ENCODE assay signal across 8 cellular contexts in genomic region chr22:46264520-46264919, GRCh38. TPM values are rescaled to one million over a fixed set of nuclear protein-coding genes. Genes with fewer than 3 reads are reported as not detected.
DNase-seq lines count a peak whose midpoint lies in the region; ATAC-seq, FAIRE-seq and TF ChIP-seq lines count a peak whose summit lies in the region.
"Not testable (repeated sequence)": the region's sequence is repeated elsewhere in the genome, so short reads cannot be mapped to it uniquely, and the experiment has no call there.
"Had no signal": no experiment of that assay in that cellular context is flagged by ENCODE, and none has a peak within 500 bp of the region (broad histone marks: within the 10 kb centered on the region; RNA-seq: fewer than 3 reads in every experiment).

No MANE protein-coding gene starts in this region.

- peak overlapping the region in 3 of 4 donors; percentile 15 to 75 (median 47) for H3K27ac ChIP-seq in Peyer's patch
- H3K27ac ChIP-seq in hepatocyte; HepG2 (ENCODE audit: extremely low read length, insufficient read depth, low read length): not testable (repeated sequence)
- peak overlapping the region; percentile 53 to 70 (median 63) for H3K27ac ChIP-seq in transverse colon

- POLR2A ChIA-PET in HepG2 (lab: Yijun Ruan, JAX), result interaction anchor here (0.9 kb wide), 1 partner anchor 14 kb away, joined by 3 read pairs; no protein-coding TSS in a partner anchor

- not testable (repeated sequence) for TF ChIP-seq CTCF in Peyer's patch (IDR thresholded peaks at IDR 0.05); hepatocyte (IDR thresholded peaks at IDR 0.05; ENCODE audit: poor library complexity); HepG2 (CRISPR knock-in tag; IDR thresholded peaks at IDR 0.05); nephron (IDR thresholded peaks at IDR 0.05; ENCODE audit: unreplicated experiment in 3 of 3); transverse colon (IDR thresholded peaks at IDR 0.05)

- H3K4me2 ChIP-seq in hepatocyte, result not testable (repeated sequence)
- H3K4me2 ChIP-seq in HepG2 (ENCODE audit: low read depth, low read length), result peak overlapping the region; percentile 7; the same call in 1 of the 2 replicates

- intact Hi-C loops in HepG2 (cut with micrococcal nuclease; ENCODE audit: unreplicated experiment); transverse colon (cut with DNase I; ENCODE audit: low total_unique reads): not testable (repeated sequence)

- not testable (repeated sequence) for H3K27me3 ChIP-seq in Peyer's patch; HepG2 (ENCODE audit: control insufficient read depth in 1 of 2, insufficient read depth in 2 of 2, low read length in 2 of 2); transverse colon
- peaks cover 27% of the 10 kb centered on the region for H3K27me3 ChIP-seq in hepatocyte

- TF ChIP-seq RAD21 in HepG2 (CRISPR knock-in tag; IDR thresholded peaks at IDR 0.05), result not testable (repeated sequence)

- CTCF ChIA-PET in HepG2 (lab: Yijun Ruan, JAX; ENCODE audit: low intra/inter-chr PET ratio, low total read pairs), result not testable (repeated sequence)

- not testable (repeated sequence) for H3K4me1 Mint-ChIP-seq in nephron

- not testable (repeated sequence) for H3K9me3 ChIP-seq in Peyer's patch; hepatocyte (ENCODE audit: low read depth); HepG2 (ENCODE audit: low read length); transverse colon

- TF ChIP-seq EP300 in HepG2 (IDR thresholded peaks at IDR 0.05; ENCODE audit: low read depth in 2 of 2, low read length in 2 of 2); HepG2 (CRISPR knock-in tag; IDR thresholded peaks at IDR 0.05; ENCODE audit: borderline replicate concordance); transverse colon (IDR thresholded peaks at IDR 0.05; ENCODE audit: low read depth): not testable (repeated sequence)

- TF ChIP-seq POLR2A in Peyer's patch (IDR thresholded peaks at IDR 0.05) (peak in 1 of 2 donors; percentile 52), transverse colon (IDR thresholded peaks at IDR 0.05) (peak; percentile 29)
- TF ChIP-seq POLR2A in HepG2 (IDR thresholded peaks at IDR 0.05; ENCODE audit: insufficient read depth in 1 of 2, low read depth in 2 of 2, low read length in 2 of 2), result not testable (repeated sequence)

- BruUV-seq in HepG2 (replicated peaks; lab: Mats Ljungman, UMichigan), result not testable (repeated sequence)

- H3K4me3 Mint-ChIP-seq in nephron, result peak overlapping the region; percentile 34 to 65 (median 36)

- not testable (repeated sequence) for H3K9ac ChIP-seq in HepG2 (ENCODE audit: insufficient read depth, low read depth, low read length)

- not testable (repeated sequence) for H3K36me3 ChIP-seq in Peyer's patch; hepatocyte (replicated peaks; ENCODE audit: insufficient read depth, low read depth); HepG2 (replicated peaks in 1 of 2; ENCODE audit: control insufficient read depth in 1 of 2, insufficient read depth in 2 of 2, low read length in 2 of 2); transverse colon

- ATAC-seq in HepG2, result not testable (repeated sequence)

- H3K9me3 Mint-ChIP-seq in nephron, result peaks cover 55% of the 10 kb centered on the region

- not testable (repeated sequence) for H3K4me3 ChIP-seq in Peyer's patch; hepatocyte; HepG2 (replicated peaks in 1 of 3; ENCODE audit: insufficient read depth in 1 of 3, low read depth in 2 of 3, low read length in 3 of 3); transverse colon

- WGBS in hepatocyte (ENCODE audit: low lambda C conversion rate, missing lambda C conversion rate), result 90% methylated on average over 6 of the region's 6 CpGs
- WGBS in HepG2 (ENCODE audit: low lambda C conversion rate), result 65% methylated on average over 6 of the region's 6 CpGs
- 60 to 74% methylated on average over 1 to 6 of the region's 6 CpGs for WGBS in transverse colon (ENCODE audit: low coverage in 1 of 2), 2 donors

- FAIRE-seq in HepG2 (lab: Jason Lieb, UNC), result not testable (repeated sequence)

- H3K27me3 Mint-ChIP-seq in nephron (ENCODE audit: low read depth), result peaks cover 73% of the 10 kb centered on the region

- not testable (repeated sequence) for H2AFZ ChIP-seq in hepatocyte; HepG2 (ENCODE audit: low read length)

- peaks cover 16% of the 10 kb centered on the region for H3K79me2 ChIP-seq in hepatocyte
- peaks cover 14% of the 10 kb centered on the region for H3K79me2 ChIP-seq in HepG2 (ENCODE audit: insufficient read depth, low read length)

- H3K9me2 ChIP-seq in hepatocyte (replicated peaks; ENCODE audit: insufficient read depth), result not testable (repeated sequence)

- H4K20me1 ChIP-seq in hepatocyte (ENCODE audit: insufficient read depth, poor library complexity, severe bottlenecking); HepG2 (ENCODE audit: insufficient read depth, low read length): not testable (repeated sequence)

- in situ Hi-C loops in HepG2 (cut with HindIII; ENCODE audit: extremely low pct_ligation_motif_present, low pct_unique_long_range_greater_than_20kb); transverse colon (cut with MboI; ENCODE audit: low pct_ligation_motif_present in 1 of 4, low pct_unique_long_range_greater_than_20kb in 1 of 4, low sequenced_read_pairs in 3 of 4): not testable (repeated sequence)

- peak overlapping the region in 1 of 3 experiments; percentile 56 for H3K27ac Mint-ChIP-seq in nephron

- DNase-seq in Peyer's patch, result peak in 2 of 3 donors; percentile 64 to 76
- peak; percentile 49 for DNase-seq in hepatocyte (ENCODE audit: low spot score)
- DNase-seq in HepG2 (ENCODE audit: low spot score), result peak; percentile 62
- peak; percentile 65 for DNase-seq in mucosa of gallbladder (ENCODE audit: low spot score)
- peak; percentile 74 for DNase-seq in transverse colon

- H3K4me1 ChIP-seq in Peyer's patch, result peaks cover 0 to 35% (median 2%) of the 10 kb centered on the region in 4 donors
- peaks cover 11% of the 10 kb centered on the region for H3K4me1 ChIP-seq in hepatocyte (ENCODE audit: insufficient read depth)
- H3K4me1 ChIP-seq in HepG2 (ENCODE audit: insufficient read depth, low read length), result peaks cover 32% of the 10 kb centered on the region
- H3K4me1 ChIP-seq in transverse colon, result peaks cover 9 to 45% (median 31%) of the 10 kb centered on the region in 4 donors

- H3K36me3 Mint-ChIP-seq in nephron (ENCODE audit: low read depth), result peaks cover 33% of the 10 kb centered on the region

RNA-seq across cellular contexts. Expression of gene PKDREJ, which starts 1.4 kb away (rescaled TPM):
- 1 to 10 TPM in 1 of 4 donors, under 1 TPM in 2, not detected in 1; 0.13 to 1.3 (median 0.35) TPM for total RNA-seq in Peyer's patch
- 0.16 TPM in 1 of 2 replicates, not detected in the other for total RNA-seq in hepatocyte
- 0.16 TPM in 1 of 2 replicates, not detected in the other for polyA plus RNA-seq in hepatocyte
- not detected in 2 replicates for total RNA-seq in HepG2 (2016; rRNA removed; fragmentation: Illumina TruSeq; extraction: Trizol)
- total RNA-seq in HepG2 (2016; cell fraction: cytosol; rRNA removed; fragmentation: Illumina TruSeq; extraction: Trizol; ENCODE audit: low read depth), result not detected in 2 replicates
- total RNA-seq in HepG2 (2016; cell fraction: insoluble cytoplasmic fraction; rRNA removed; fragmentation: Illumina TruSeq; extraction: Trizol), result not detected in 2 replicates
- not detected in 2 replicates for total RNA-seq in HepG2 (2016; cell fraction: membrane; rRNA removed; fragmentation: Illumina TruSeq; extraction: Trizol)
- not detected in 2 replicates for total RNA-seq in HepG2 (2016; cell fraction: nucleus; rRNA removed; fragmentation: Illumina TruSeq; extraction: Trizol)
- 0.01 TPM in 1 of 2 replicates, not detected in the other for polyA plus RNA-seq in HepG2 (2011; rRNA removed)
- 0.01 TPM in 1 of 2 replicates, not detected in the other for polyA plus RNA-seq in HepG2 (2011; cell fraction: cytosol; rRNA removed)
- 0.02 TPM in 1 of 2 replicates, not detected in the other for polyA plus RNA-seq in HepG2 (2011; cell fraction: nucleus; rRNA removed)
- 0.27 and 0.29 TPM in 2 replicates for polyA plus RNA-seq in HepG2 (2012)
- not detected in 2 replicates for polyA plus RNA-seq in HepG2 (2016; cell fraction: cytosol; fragmentation: Illumina TruSeq; extraction: Trizol; ENCODE audit: low read depth)
- polyA plus RNA-seq in HepG2 (2016; cell fraction: insoluble cytoplasmic fraction; fragmentation: Illumina TruSeq; extraction: Trizol; ENCODE audit: low read depth), result not detected in 2 replicates
- polyA plus RNA-seq in HepG2 (2016; cell fraction: membrane; fragmentation: Illumina TruSeq; extraction: Trizol; ENCODE audit: low read depth), result not detected in 2 replicates
- polyA plus RNA-seq in HepG2 (2016; cell fraction: nucleus; fragmentation: Illumina TruSeq; extraction: Trizol; ENCODE audit: insufficient read depth, low read depth), result not detected in 2 replicates
- not detected in 2 replicates for polyA minus RNA-seq in HepG2 (2011; rRNA and poly(A)+ RNA removed; ENCODE audit: low replicate concordance)
- not detected in 2 replicates for polyA minus RNA-seq in HepG2 (2011; cell fraction: cytosol; rRNA and poly(A)+ RNA removed)
- polyA minus RNA-seq in HepG2 (2011; cell fraction: nucleus; rRNA and poly(A)+ RNA removed), result not detected in 2 replicates
- 0.32 TPM for total RNA-seq in mucosa of gallbladder
- total RNA-seq in transverse colon, result under 1 TPM in 1 of 4 donors, not detected in 3; 0.27 TPM
- total RNA-seq: Caco-2; CD4-positive, alpha-beta T cell had no signal

RNA-seq across cellular contexts. Expression of gene TTC38, which starts 3.3 kb away (rescaled TPM):
- total RNA-seq in Peyer's patch (100 to 1,000 TPM; 173 to 606 (median 587) TPM), hepatocyte (62.4 and 85.8 TPM in 2 replicates), HepG2 (2016; rRNA removed; fragmentation: Illumina TruSeq; extraction: Trizol) (105 and 106 TPM in 2 replicates), mucosa of gallbladder (90.4 TPM), transverse colon (100 to 1,000 TPM; 167 to 316 (median 292) TPM)
- polyA plus RNA-seq in hepatocyte (44.3 and 48.3 TPM in 2 replicates), HepG2 (2011; rRNA removed) (101 and 112 TPM in 2 replicates)
- 14.0 and 16.3 TPM in 2 replicates for total RNA-seq in HepG2 (2016; cell fraction: cytosol; rRNA removed; fragmentation: Illumina TruSeq; extraction: Trizol; ENCODE audit: low read depth)
- total RNA-seq in HepG2 (2016; cell fraction: insoluble cytoplasmic fraction; rRNA removed; fragmentation: Illumina TruSeq; extraction: Trizol), result 103 and 105 TPM in 2 replicates
- total RNA-seq in HepG2 (2016; cell fraction: membrane; rRNA removed; fragmentation: Illumina TruSeq; extraction: Trizol), result 37.6 and 39.1 TPM in 2 replicates
- total RNA-seq in HepG2 (2016; cell fraction: nucleus; rRNA removed; fragmentation: Illumina TruSeq; extraction: Trizol), result 81.8 and 89.6 TPM in 2 replicates
- 120 and 124 TPM in 2 replicates for polyA plus RNA-seq in HepG2 (2011; cell fraction: cytosol; rRNA removed)
- polyA plus RNA-seq in HepG2 (2011; cell fraction: nucleus; rRNA removed), result 228 and 272 TPM in 2 replicates
- polyA plus RNA-seq in HepG2 (2012), result 67.9 and 76.1 TPM in 2 replicates
- polyA plus RNA-seq in HepG2 (2016; cell fraction: cytosol; fragmentation: Illumina TruSeq; extraction: Trizol; ENCODE audit: low read depth), result 14.5 and 15.5 TPM in 2 replicates
- polyA plus RNA-seq in HepG2 (2016; cell fraction: insoluble cytoplasmic fraction; fragmentation: Illumina TruSeq; extraction: Trizol; ENCODE audit: low read depth), result 88.5 and 106 TPM in 2 replicates
- 24.0 and 28.8 TPM in 2 replicates for polyA plus RNA-seq in HepG2 (2016; cell fraction: membrane; fragmentation: Illumina TruSeq; extraction: Trizol; ENCODE audit: low read depth)
- polyA plus RNA-seq in HepG2 (2016; cell fraction: nucleus; fragmentation: Illumina TruSeq; extraction: Trizol; ENCODE audit: insufficient read depth, low read depth), result 141 and 185 TPM in 2 replicates
- 60.8 and 197 TPM in 2 replicates for polyA minus RNA-seq in HepG2 (2011; rRNA and poly(A)+ RNA removed; ENCODE audit: low replicate concordance)
- 88.7 and 103 TPM in 2 replicates for polyA minus RNA-seq in HepG2 (2011; cell fraction: cytosol; rRNA and poly(A)+ RNA removed)
- polyA minus RNA-seq in HepG2 (2011; cell fraction: nucleus; rRNA and poly(A)+ RNA removed), result 101 and 103 TPM in 2 replicates

RNA-seq across cellular contexts. Expression of gene CDPF1, which starts 14.4 kb away (rescaled TPM):
- total RNA-seq in Peyer's patch (10 to 100 TPM in 3 of 4 donors, 1 to 10 TPM in 1; 7.0 to 23.9 (median 12.1) TPM), hepatocyte (11.1 and 13.6 TPM in 2 replicates), HepG2 (2016; rRNA removed; fragmentation: Illumina TruSeq; extraction: Trizol) (5.2 and 6.0 TPM in 2 replicates), mucosa of gallbladder (9.6 TPM), transverse colon (10 to 100 TPM in 1 of 4 donors, 1 to 10 TPM in 2, not detected in 1; 8.2 to 11.9 (median 9.0) TPM)
- polyA plus RNA-seq in hepatocyte (8.2 and 16.7 TPM in 2 replicates), HepG2 (2011; rRNA removed) (7.4 and 8.1 TPM in 2 replicates)
- 3.1 and 4.1 TPM in 2 replicates for total RNA-seq in HepG2 (2016; cell fraction: cytosol; rRNA removed; fragmentation: Illumina TruSeq; extraction: Trizol; ENCODE audit: low read depth)
- total RNA-seq in HepG2 (2016; cell fraction: insoluble cytoplasmic fraction; rRNA removed; fragmentation: Illumina TruSeq; extraction: Trizol), result 4.7 and 6.0 TPM in 2 replicates
- total RNA-seq in HepG2 (2016; cell fraction: membrane; rRNA removed; fragmentation: Illumina TruSeq; extraction: Trizol), result 5.4 and 6.4 TPM in 2 replicates
- 2.8 and 3.8 TPM in 2 replicates for total RNA-seq in HepG2 (2016; cell fraction: nucleus; rRNA removed; fragmentation: Illumina TruSeq; extraction: Trizol)
- polyA plus RNA-seq in HepG2 (2011; cell fraction: cytosol; rRNA removed), result 7.0 and 8.0 TPM in 2 replicates
- 15.6 and 19.1 TPM in 2 replicates for polyA plus RNA-seq in HepG2 (2011; cell fraction: nucleus; rRNA removed)
- 3.3 and 4.7 TPM in 2 replicates for polyA plus RNA-seq in HepG2 (2012)
- 2.9 and 3.7 TPM in 2 replicates for polyA plus RNA-seq in HepG2 (2016; cell fraction: cytosol; fragmentation: Illumina TruSeq; extraction: Trizol; ENCODE audit: low read depth)
- 4.6 and 5.8 TPM in 2 replicates for polyA plus RNA-seq in HepG2 (2016; cell fraction: insoluble cytoplasmic fraction; fragmentation: Illumina TruSeq; extraction: Trizol; ENCODE audit: low read depth)
- 5.2 and 5.7 TPM in 2 replicates for polyA plus RNA-seq in HepG2 (2016; cell fraction: membrane; fragmentation: Illumina TruSeq; extraction: Trizol; ENCODE audit: low read depth)
- 4.2 and 5.9 TPM in 2 replicates for polyA plus RNA-seq in HepG2 (2016; cell fraction: nucleus; fragmentation: Illumina TruSeq; extraction: Trizol; ENCODE audit: insufficient read depth, low read depth)
- polyA minus RNA-seq in HepG2 (2011; rRNA and poly(A)+ RNA removed; ENCODE audit: low replicate concordance), result 3.5 and 3.6 TPM in 2 replicates
- polyA minus RNA-seq in HepG2 (2011; cell fraction: cytosol; rRNA and poly(A)+ RNA removed), result 1.3 and 2.3 TPM in 2 replicates
- 1.9 and 2.2 TPM in 2 replicates for polyA minus RNA-seq in HepG2 (2011; cell fraction: nucleus; rRNA and poly(A)+ RNA removed)

RNA-seq across cellular contexts. Expression of gene GTSE1, which starts 32.1 kb away (rescaled TPM):
- total RNA-seq in Peyer's patch, result 10 to 100 TPM in 1 of 4 donors, 1 to 10 TPM in 3; 2.3 to 14.9 (median 5.9) TPM
- 2.6 and 4.4 TPM in 2 replicates for total RNA-seq in hepatocyte
- 4.1 and 5.9 TPM in 2 replicates for polyA plus RNA-seq in hepatocyte
- total RNA-seq in HepG2 (2016; rRNA removed; fragmentation: Illumina TruSeq; extraction: Trizol), result 13.5 and 15.3 TPM in 2 replicates
- 9.5 and 10.9 TPM in 2 replicates for total RNA-seq in HepG2 (2016; cell fraction: cytosol; rRNA removed; fragmentation: Illumina TruSeq; extraction: Trizol; ENCODE audit: low read depth)
- total RNA-seq in HepG2 (2016; cell fraction: insoluble cytoplasmic fraction; rRNA removed; fragmentation: Illumina TruSeq; extraction: Trizol), result 12.5 and 14.4 TPM in 2 replicates
- total RNA-seq in HepG2 (2016; cell fraction: membrane; rRNA removed; fragmentation: Illumina TruSeq; extraction: Trizol), result 16.2 and 16.3 TPM in 2 replicates
- total RNA-seq in HepG2 (2016; cell fraction: nucleus; rRNA removed; fragmentation: Illumina TruSeq; extraction: Trizol), result 13.0 and 13.4 TPM in 2 replicates
- polyA plus RNA-seq in HepG2 (2011; rRNA removed), result 7.0 and 10.7 TPM in 2 replicates
- 4.1 and 6.8 TPM in 2 replicates for polyA plus RNA-seq in HepG2 (2011; cell fraction: cytosol; rRNA removed)
- 14.2 and 21.4 TPM in 2 replicates for polyA plus RNA-seq in HepG2 (2011; cell fraction: nucleus; rRNA removed)
- 4.6 and 8.5 TPM in 2 replicates for polyA plus RNA-seq in HepG2 (2012)
- 6.3 and 6.9 TPM in 2 replicates for polyA plus RNA-seq in HepG2 (2016; cell fraction: cytosol; fragmentation: Illumina TruSeq; extraction: Trizol; ENCODE audit: low read depth)
- 17.8 and 23.8 TPM in 2 replicates for polyA plus RNA-seq in HepG2 (2016; cell fraction: insoluble cytoplasmic fraction; fragmentation: Illumina TruSeq; extraction: Trizol; ENCODE audit: low read depth)
- polyA plus RNA-seq in HepG2 (2016; cell fraction: membrane; fragmentation: Illumina TruSeq; extraction: Trizol; ENCODE audit: low read depth), result 16.6 and 17.2 TPM in 2 replicates
- 56.0 and 61.7 TPM in 2 replicates for polyA plus RNA-seq in HepG2 (2016; cell fraction: nucleus; fragmentation: Illumina TruSeq; extraction: Trizol; ENCODE audit: insufficient read depth, low read depth)
- polyA minus RNA-seq in HepG2 (2011; rRNA and poly(A)+ RNA removed; ENCODE audit: low replicate concordance), result 12.6 and 23.6 TPM in 2 replicates
- polyA minus RNA-seq in HepG2 (2011; cell fraction: cytosol; rRNA and poly(A)+ RNA removed), result 6.7 and 8.3 TPM in 2 replicates
- 9.7 and 11.5 TPM in 2 replicates for polyA minus RNA-seq in HepG2 (2011; cell fraction: nucleus; rRNA and poly(A)+ RNA removed)
- 1.3 TPM for total RNA-seq in mucosa of gallbladder
- 1 to 10 TPM in 2 of 4 donors, under 1 TPM in 1, not detected in 1; 1.00 to 3.0 (median 1.2) TPM for total RNA-seq in transverse colon
